11 cellular contexts compared by ENCODE assay signal in genomic region chr19:43682269-43682668, GRCh38. TPM values are rescaled to one million over a fixed set of nuclear protein-coding genes. Genes with fewer than 3 reads are reported as not detected.
"Had no signal": no experiment of that assay in that cellular context is flagged by ENCODE, and none has a peak within 500 bp of the region (broad histone marks: within the 10 kb centered on the region; RNA-seq: fewer than 3 reads in every experiment).

No MANE protein-coding gene starts in this region.

RNA-seq across cellular contexts. Expression of gene IRGC, which starts 33.6 kb away (rescaled TPM):
- total RNA-seq: OCI-LY7, PC-3, PC-9, Peyer's patch, Right ventricle myocardium inferior, Right ventricle myocardium superior, RPMI7951, SJCRH30, SJSA1, SK-MEL-5 had no signal
- polyA plus RNA-seq: SK-N-SH had no signal

RNA-seq across cellular contexts. Expression of gene CADM4, which starts 42.6 kb away (rescaled TPM):
- total RNA-seq: OCI-LY7, SJSA1 had no signal
